ENCODE assay signal across 22 cellular contexts in genomic region chr7:102012941-102013461, GRCh38.
DNase-seq lines count a peak whose midpoint lies in the region; ATAC-seq and TF ChIP-seq lines count a peak whose summit lies in the region.
"Had no signal": no experiment of that assay in that cellular context is flagged by ENCODE, and none has a peak within 500 bp of the region (broad histone marks: within the 10 kb centered on the region; RNA-seq: fewer than 3 reads in every experiment).

No MANE protein-coding gene starts in this region.

- no peak for TF ChIP-seq POLR2A in gastroesophageal sphincter (IDR thresholded peaks at IDR 0.05)

- intact Hi-C loops in Caco-2 (cut with micrococcal nuclease; ENCODE audit: unreplicated experiment): loop anchor here (1.0 to 5.0 kb wide), 7 partner anchors 11 to 428 kb away; partner anchors contain the start of gene CUX1
- intact Hi-C loops in A673 (cut with micrococcal nuclease; ENCODE audit: unreplicated experiment): no loop called here
- intact Hi-C loops in mucosa of descending colon (cut with DNase I, micrococcal nuclease): no loop called here

- no peaks in the 10 kb centered on the region for H3K27me3 ChIP-seq in Caco-2 (replicated peaks; ENCODE audit: control insufficient read depth, insufficient read depth, low read length)
- no peaks in the 10 kb centered on the region for H3K27me3 ChIP-seq in A673 (replicated peaks; ENCODE audit: insufficient read depth, low read depth, low read length, poor library complexity)
- H3K27me3 ChIP-seq in gastroesophageal sphincter: no peaks in the 10 kb centered on the region
- H3K27me3 ChIP-seq: adrenal gland, thyroid gland had no signal

- CTCF ChIA-PET in Caco-2 (lab: Charles Lee): interaction anchor here (1.4 kb wide), 1 partner anchor 55 kb away, joined by 5 read pairs; no protein-coding TSS in a partner anchor
- CTCF ChIA-PET in WTC11 (lab: Charles Lee): interaction anchor here (0.7 kb wide), 1 partner anchor 63 kb away, joined by 3 read pairs; no protein-coding TSS in a partner anchor
- CTCF ChIA-PET in A673 (lab: Charles Lee): interaction anchor here (0.5 kb wide), 1 partner anchor 259 kb away, joined by 6 read pairs; no protein-coding TSS in a partner anchor

- no peaks in the 10 kb centered on the region for H3K9me3 ChIP-seq in Caco-2
- no peaks in the 10 kb centered on the region for H3K9me3 ChIP-seq in A673 (ENCODE audit: low read depth, low read length, poor library complexity, severe bottlenecking)
- H3K9me3 ChIP-seq in mucosa of descending colon: no peaks in the 10 kb centered on the region
- H3K9me3 ChIP-seq in gastroesophageal sphincter: no peaks in the 10 kb centered on the region
- H3K9me3 ChIP-seq: adrenal gland, thyroid gland had no signal

- H3K27me3 Mint-ChIP-seq in Caco-2 (ENCODE audit: insufficient read depth, unreplicated experiment) (no peaks in the 10 kb centered on the region), WTC11 (ENCODE audit: low read depth) (no peaks in the 10 kb centered on the region), progenitor cell of endocrine pancreas (no peaks in the 10 kb centered on the region)
- H3K27me3 Mint-ChIP-seq: central memory CD8-positive, alpha-beta T cell; stimulated activated memory B cell treated with anti-CD40 and anti-IgM and Interleukin-4, amounts not matched to agents 10 μg/mL and 1 μg/mL and 100 μg/mL, for 72 hours had no signal

- H3K9me3 Mint-ChIP-seq in Caco-2 (ENCODE audit: unreplicated experiment): no peaks in the 10 kb centered on the region
- no peaks in the 10 kb centered on the region for H3K9me3 Mint-ChIP-seq in WTC11
- H3K9me3 Mint-ChIP-seq in progenitor cell of endocrine pancreas (ENCODE audit: low read depth): no peaks in the 10 kb centered on the region
- H3K9me3 Mint-ChIP-seq: central memory CD8-positive, alpha-beta T cell; stimulated activated memory B cell treated with anti-CD40 and anti-IgM and Interleukin-4, amounts not matched to agents 10 μg/mL and 1 μg/mL and 100 μg/mL, for 72 hours had no signal

- BruUV-seq in Caco-2 (replicated peaks; lab: Mats Ljungman, UMichigan): no TSS peak
- BruUV-seq in A673 (replicated peaks; lab: Mats Ljungman, UMichigan): no TSS peak

- 22 to 27% methylated on average over 6 to 9 of the region's 9 CpGs for WGBS in gastroesophageal sphincter (ENCODE audit: low coverage in 1 of 2), 2 donors

- H3K4me3 Mint-ChIP-seq in Caco-2 (ENCODE audit: unreplicated experiment): peak overlapping the region; percentile 58
- no peak overlapping the region for H3K4me3 Mint-ChIP-seq in WTC11
- no peak overlapping the region for H3K4me3 Mint-ChIP-seq in progenitor cell of endocrine pancreas (ENCODE audit: low read depth)
- H3K4me3 Mint-ChIP-seq: central memory CD8-positive, alpha-beta T cell; stimulated activated memory B cell treated with anti-CD40 and anti-IgM and Interleukin-4, amounts not matched to agents 10 μg/mL and 1 μg/mL and 100 μg/mL, for 72 hours had no signal

- peaks cover 48% of the 10 kb centered on the region for H3K4me1 Mint-ChIP-seq in Caco-2 (ENCODE audit: low read depth, unreplicated experiment)
- peaks cover 24% of the 10 kb centered on the region for H3K4me1 Mint-ChIP-seq in WTC11
- H3K4me1 Mint-ChIP-seq in progenitor cell of endocrine pancreas (ENCODE audit: low read depth): peaks cover 5% of the 10 kb centered on the region
- H3K4me1 Mint-ChIP-seq: stimulated activated memory B cell treated with anti-CD40 and anti-IgM and Interleukin-4, amounts not matched to agents 10 μg/mL and 1 μg/mL and 100 μg/mL, for 72 hours had no signal

- no peak overlapping the region for H3K27ac ChIP-seq in A673 (ENCODE audit: low read depth, low read length, poor library complexity, severe bottlenecking)
- H3K27ac ChIP-seq in gastroesophageal sphincter: no peak overlapping the region
- H3K27ac ChIP-seq: adrenal gland, SK-N-MC, thyroid gland had no signal

- ATAC-seq in WTC11: no peak
- no peak for ATAC-seq in mucosa of descending colon
- ATAC-seq in gastroesophageal sphincter: no peak
- ATAC-seq: right cardiac atrium; stimulated activated memory B cell treated with anti-CD40 and anti-IgM and Interleukin-4, amounts not matched to agents 10 μg/mL and 1 μg/mL and 100 μg/mL, for 72 hours had no signal

- peaks cover 1% of the 10 kb centered on the region; the same call in 1 of the 2 replicates for H3K36me3 ChIP-seq in Caco-2 (ENCODE audit: control insufficient read depth, insufficient read depth, low read length)
- no peaks in the 10 kb centered on the region for H3K36me3 ChIP-seq in A673 (ENCODE audit: insufficient read depth, low read length, poor library complexity, severe bottlenecking)
- no peaks in the 10 kb centered on the region for H3K36me3 ChIP-seq in mucosa of descending colon (ENCODE audit: low read depth)
- peaks cover 0 to 8% of the 10 kb centered on the region in 2 donors for H3K36me3 ChIP-seq in gastroesophageal sphincter
- H3K36me3 ChIP-seq: adrenal gland, thyroid gland had no signal

- TF ChIP-seq CTCF in Caco-2 (IDR thresholded peaks at IDR 0.05; ENCODE audit: insufficient read depth in 1 of 2, low read depth in 1 of 2, low read length in 1 of 2, severe bottlenecking in 1 of 2, unreplicated experiment in 1 of 2) (no peak), WTC11 (IDR thresholded peaks at IDR 0.05) (no peak), fibroblast of the aortic adventitia (IDR thresholded peaks at IDR 0.05; ENCODE audit: insufficient read depth, low read length) (no peak), progenitor cell of endocrine pancreas (IDR thresholded peaks at IDR 0.05; ENCODE audit: unreplicated experiment) (no peak), A673 (conservative IDR thresholded peaks at IDR 0.05; ENCODE audit: low read depth, low read length) (no peak), mucosa of descending colon (IDR thresholded peaks at IDR 0.05) (no peak), gastroesophageal sphincter (IDR thresholded peaks at IDR 0.05) (no peak)

- H3K4me3 ChIP-seq in Caco-2 (ENCODE audit: low read depth, low read length) (peak overlapping the region; percentile 18; the same call in 1 of the 2 replicates), fibroblast of the aortic adventitia (ENCODE audit: low read depth, low read length) (no peak overlapping the region), A673 (ENCODE audit: low read depth, low read length, poor library complexity, severe bottlenecking) (no peak overlapping the region), mucosa of descending colon (no peak overlapping the region), gastroesophageal sphincter (no peak overlapping the region)
- H3K4me3 ChIP-seq: adrenal gland, SK-N-MC, thyroid gland had no signal

- peaks cover 62% of the 10 kb centered on the region for H3K4me1 ChIP-seq in Caco-2
- peaks cover 7% of the 10 kb centered on the region for H3K4me1 ChIP-seq in A673 (ENCODE audit: insufficient read depth, low read length, poor library complexity, severe bottlenecking)
- H3K4me1 ChIP-seq in mucosa of descending colon (ENCODE audit: low read depth): no peaks in the 10 kb centered on the region
- H3K4me1 ChIP-seq in gastroesophageal sphincter: peaks cover 0 to 30% (median 0%) of the 10 kb centered on the region in 3 donors
- H3K4me1 ChIP-seq: adrenal gland had no signal

- peak overlapping the region; percentile 85 for H3K27ac Mint-ChIP-seq in Caco-2 (ENCODE audit: unreplicated experiment)
- peak overlapping the region; percentile 79 for H3K27ac Mint-ChIP-seq in WTC11
- peak overlapping the region; percentile 77 for H3K27ac Mint-ChIP-seq in progenitor cell of endocrine pancreas
- H3K27ac Mint-ChIP-seq: stimulated activated memory B cell treated with anti-CD40 and anti-IgM and Interleukin-4, amounts not matched to agents 10 μg/mL and 1 μg/mL and 100 μg/mL, for 72 hours had no signal

- DNase-seq in Caco-2: peak; percentile 73 to 80
- DNase-seq in WTC11 (ENCODE audit: low spot score): no peak
- peak; percentile 20 for DNase-seq in fibroblast of the aortic adventitia (ENCODE audit: low read depth)
- DNase-seq in progenitor cell of endocrine pancreas (ENCODE audit: low spot score, unreplicated experiment): no peak
- DNase-seq in A673 (ENCODE audit: low spot score): no peak
- no peak for DNase-seq in mucosa of descending colon
- no peak for DNase-seq in NCI-H69 (lab: John Stamatoyannopoulos, UW)
- DNase-seq: activated CD4-positive, CD25-positive, alpha-beta regulatory T cell treated with anti-CD3 and anti-CD28 coated beads, Interleukin-2, amount 50 U/mL, for 72 hours; adrenal gland; effector CD8-positive, alpha-beta T cell; H7; hypothalamus; KG1; mesenchymal stem cell; NCI-H2081 treated with DMSO at 0.1 percent for 48 hours; NCI-H526; right cardiac atrium; thyroid gland had no signal

- POLR2A ChIA-PET in Caco-2 (lab: Charles Lee): interaction anchor here (0.5 to 2.3 kb wide), 6 partner anchors 9 to 196 kb away, joined by 5 to 20 read pairs (median 12); partner anchors contain the start of gene CUX1
- POLR2A ChIA-PET in WTC11 (lab: Charles Lee): no interaction called here
- POLR2A ChIA-PET in A673 (lab: Charles Lee; ENCODE audit: low non-redundant PET): interaction anchor here (0.7 kb wide), 1 partner anchor 364 kb away, joined by 6 read pairs; no protein-coding TSS in a partner anchor

- H3K36me3 Mint-ChIP-seq in Caco-2 (ENCODE audit: insufficient read depth, unreplicated experiment): peaks cover 75% of the 10 kb centered on the region
- H3K36me3 Mint-ChIP-seq in WTC11: peaks cover 7% of the 10 kb centered on the region; the same call in 1 of the 2 replicates
- peaks cover 6% of the 10 kb centered on the region for H3K36me3 Mint-ChIP-seq in progenitor cell of endocrine pancreas (ENCODE audit: insufficient read depth)

- TF ChIP-seq EP300 in gastroesophageal sphincter (IDR thresholded peaks at IDR 0.05): no peak

TF ChIP-seq in WTC11, 78 proteins besides CTCF, POLR2A, EP300 and RAD21 (continues in another document):
- no peak for TF ChIP-seq E2F1 (CRISPR knock-in tag; IDR thresholded peaks at IDR 0.05)
- TF ChIP-seq E2F4 (CRISPR knock-in tag; IDR thresholded peaks at IDR 0.05; ENCODE audit: borderline replicate concordance, low read depth): no peak

Comparison
In these comparisons a context has a peak if more than half of its experiments do, and no peak if none do; other contexts are left out.
1. DNase-seq: peak in Caco-2 (2 of 2) and fibroblast of the aortic adventitia (single experiment); none in WTC11 (single experiment), progenitor cell of endocrine pancreas (single experiment), A673 (single experiment), mucosa of descending colon (0 of 3) and NCI-H69 (single experiment).
2. Peak in every context shown above with its lines, with median percentiles within 50 percentile points of each other: H3K27ac Mint-ChIP-seq.